ENCODE assay signal across 10 cellular contexts in the genomic region with DNA sequence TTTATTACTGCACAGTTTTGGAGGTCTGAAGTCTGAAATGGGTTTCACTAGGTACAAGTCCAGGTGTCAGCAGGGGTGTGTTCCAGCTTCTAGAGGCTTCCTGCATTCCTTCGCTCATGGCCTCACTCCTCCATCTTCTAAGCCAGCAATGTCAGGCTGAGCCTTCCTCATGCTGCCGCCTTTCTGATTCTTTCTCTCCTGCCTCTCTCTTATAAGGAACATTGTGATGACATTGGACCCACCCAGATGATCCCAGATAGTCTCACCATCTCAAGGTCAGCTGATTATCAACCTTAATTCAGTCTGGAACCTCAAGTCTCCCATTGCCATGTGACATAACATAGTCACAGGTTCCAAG.
DNase-seq lines count a peak whose midpoint lies in the region; ATAC-seq and TF ChIP-seq lines count a peak whose summit lies in the region.
"Had no signal": no experiment of that assay in that cellular context is flagged by ENCODE, and none has a peak within 500 bp of the region (broad histone marks: within the 10 kb centered on the region; RNA-seq: fewer than 3 reads in every experiment).

No MANE protein-coding gene starts in this region.

- ATAC-seq in HG02870 (IDR thresholded peaks at IDR 0.05; ENCODE audit: unreplicated experiment), result peak; percentile 9
- ATAC-seq in natural killer cell, result no peak
- ATAC-seq in GM23338, result no peak

- no peaks in the 10 kb centered on the region for H3K79me2 ChIP-seq in GM23338 (replicated peaks; ENCODE audit: insufficient read depth)

- peaks cover 25% of the 10 kb centered on the region; the same call in 1 of the 2 replicates for H3K9me2 ChIP-seq in GM23338 (ENCODE audit: insufficient read depth)

- H3K9me3 ChIP-seq in CD8-positive, alpha-beta memory T cell (ENCODE audit: low read length), result no peaks in the 10 kb centered on the region

- H3K27ac ChIP-seq in CD8-positive, alpha-beta memory T cell (ENCODE audit: low read depth, low read length), result peak overlapping the region; percentile 43
- no peak overlapping the region for H3K27ac ChIP-seq in GM23338 (ENCODE audit: low read depth)
- H3K27ac ChIP-seq: neural progenitor cell had no signal

- TF ChIP-seq CTCF in natural killer cell (IDR thresholded peaks at IDR 0.05) (no peak), GM23338 (conservative IDR thresholded peaks at IDR 0.05; ENCODE audit: low read depth in 2 of 2) (no peak)

- POLR2A ChIA-PET in CD8-positive, alpha-beta memory T cell (lab: Charles Lee), result interaction anchor here (0.9 to 1.9 kb wide), 9 partner anchors 10 to 449 kb away, joined by 3 to 9 read pairs (median 4); partner anchors contain the start of gene ZC3H13

- peak overlapping the region; percentile 82 to 99 (median 96) for H3K27ac Mint-ChIP-seq in CD8-positive, alpha-beta memory T cell
- peak overlapping the region; percentile 86 for H3K27ac Mint-ChIP-seq in activated T-helper 2 cell treated with anti-CD3 and anti-CD28 coated beads, Interferon-gamma antibody, Interleukin-2, Interleukin-4, amounts not matched to agents 10 μg/mL and 5 μg/mL and 100 μg/mL, durations not matched to agents 14 hours and 24 hours and 36 hours
- H3K27ac Mint-ChIP-seq in natural killer cell, result peak overlapping the region; percentile 88 to 97
- no peak overlapping the region for H3K27ac Mint-ChIP-seq in GM23338
- H3K27ac Mint-ChIP-seq: neural progenitor cell had no signal

- H3K36me3 Mint-ChIP-seq in CD8-positive, alpha-beta memory T cell, result peaks cover 0 to 6% (median 0%) of the 10 kb centered on the region in 3 donors
- peaks cover 18% of the 10 kb centered on the region for H3K36me3 Mint-ChIP-seq in activated T-helper 2 cell treated with anti-CD3 and anti-CD28 coated beads, Interferon-gamma antibody, Interleukin-2, Interleukin-4, amounts not matched to agents 10 μg/mL and 5 μg/mL and 100 μg/mL, durations not matched to agents 14 hours and 24 hours and 36 hours (ENCODE audit: low read depth)
- no peaks in the 10 kb centered on the region for H3K36me3 Mint-ChIP-seq in natural killer cell
- no peaks in the 10 kb centered on the region; the same call in 2 of the 3 replicates for H3K36me3 Mint-ChIP-seq in GM23338 (ENCODE audit: low read depth)
- H3K36me3 Mint-ChIP-seq: neural progenitor cell had no signal

- peaks cover 47% of the 10 kb centered on the region for H3K4me1 ChIP-seq in CD8-positive, alpha-beta memory T cell (ENCODE audit: insufficient read depth, low read length)
- H3K4me1 ChIP-seq in GM23338 (ENCODE audit: insufficient read depth), result 0 out of 2 replicates have a peak, but pooled peaks cover 4% of the 10 kb centered on the region
- H3K4me1 ChIP-seq: neural progenitor cell had no signal

- H3K9me3 Mint-ChIP-seq in CD8-positive, alpha-beta memory T cell, result peaks cover 0 to 7% (median 0%) of the 10 kb centered on the region in 5 donors
- H3K9me3 Mint-ChIP-seq in activated T-helper 2 cell treated with anti-CD3 and anti-CD28 coated beads, Interferon-gamma antibody, Interleukin-2, Interleukin-4, amounts not matched to agents 10 μg/mL and 5 μg/mL and 100 μg/mL, durations not matched to agents 14 hours and 24 hours and 36 hours, result peaks cover 26% of the 10 kb centered on the region
- no peaks in the 10 kb centered on the region for H3K9me3 Mint-ChIP-seq in natural killer cell
- no peaks in the 10 kb centered on the region; the same call in 2 of the 3 replicates for H3K9me3 Mint-ChIP-seq in GM23338

- peaks cover 50 to 62% (median 61%) of the 10 kb centered on the region in 3 donors for H3K4me1 Mint-ChIP-seq in CD8-positive, alpha-beta memory T cell
- H3K4me1 Mint-ChIP-seq in activated T-helper 2 cell treated with anti-CD3 and anti-CD28 coated beads, Interferon-gamma antibody, Interleukin-2, Interleukin-4, amounts not matched to agents 10 μg/mL and 5 μg/mL and 100 μg/mL, durations not matched to agents 14 hours and 24 hours and 36 hours (ENCODE audit: low read depth), result peaks cover 43% of the 10 kb centered on the region
- peaks cover 39 to 40% of the 10 kb centered on the region in 2 donors for H3K4me1 Mint-ChIP-seq in natural killer cell
- peaks cover 6% of the 10 kb centered on the region for H3K4me1 Mint-ChIP-seq in GM23338

- CTCF ChIA-PET in CD8-positive, alpha-beta memory T cell (lab: Charles Lee), result interaction anchor here (1.3 to 2.6 kb wide), 10 partner anchors 19 to 170 kb away, joined by 3 to 29 read pairs (median 6); partner anchors contain the start of gene LCP1

- peaks cover 0 to 2% of the 10 kb centered on the region in 2 donors for H3K27me3 Mint-ChIP-seq in CD8-positive, alpha-beta memory T cell
- no peaks in the 10 kb centered on the region for H3K27me3 Mint-ChIP-seq in activated T-helper 2 cell treated with anti-CD3 and anti-CD28 coated beads, Interferon-gamma antibody, Interleukin-2, Interleukin-4, amounts not matched to agents 10 μg/mL and 5 μg/mL and 100 μg/mL, durations not matched to agents 14 hours and 24 hours and 36 hours (ENCODE audit: low read depth)
- H3K27me3 Mint-ChIP-seq in natural killer cell (ENCODE audit: low read depth in 2 of 2) (no peaks in the 10 kb centered on the region), GM23338 (ENCODE audit: insufficient read depth, low read depth, poor library complexity) (peaks cover 3% of the 10 kb centered on the region)

- DNase-seq in CD8-positive, alpha-beta memory T cell, result no peak
- no peak for DNase-seq in activated T-helper 2 cell treated with anti-CD3 and anti-CD28 coated beads, Interferon-gamma antibody, Interleukin-2, Interleukin-4, amounts not matched to agents 10 μg/mL and 5 μg/mL and 100 μg/mL, durations not matched to agents 14 hours and 24 hours and 36 hours (ENCODE audit: low spot score)
- DNase-seq in natural killer cell (no peak), NCI-H1694 (lab: John Stamatoyannopoulos, UW) (no peak), iPS-NIHi11 (ENCODE audit: low spot score) (no peak), GM23338 (ENCODE audit: low spot score) (no peak)
- no peak for DNase-seq in stimulated activated CD4-positive, alpha-beta T cell treated with anti-CD3 and anti-CD28 coated beads, Interleukin-4, amount 100 ng/mL, for 4 hours
- DNase-seq: glutamatergic neuron had no signal

- intact Hi-C loops in activated T-helper 2 cell treated with anti-CD3 and anti-CD28 coated beads, Interferon-gamma antibody, Interleukin-2, Interleukin-4, amounts not matched to agents 10 μg/mL and 5 μg/mL and 100 μg/mL, durations not matched to agents 14 hours and 24 hours and 36 hours (cut with micrococcal nuclease), result loop anchor here (2.0 to 10.0 kb wide), 3 partner anchors 24 to 112 kb away; partner anchors contain the start of gene LCP1
- intact Hi-C loops in natural killer cell (cut with micrococcal nuclease), result loop anchor here (1.0 to 5.0 kb wide), 6 partner anchors 8 to 879 kb away; partner anchors contain the start of genes LCP1 and SLC25A30

- H4K20me1 ChIP-seq in GM23338 (replicated peaks; ENCODE audit: insufficient read depth), result no peaks in the 10 kb centered on the region

- H3K4me2 ChIP-seq in GM23338, result no peak overlapping the region
- H3K4me2 ChIP-seq: neural progenitor cell had no signal

- no peak overlapping the region for H2AFZ ChIP-seq in GM23338
- H2AFZ ChIP-seq: neural progenitor cell had no signal

- no peaks in the 10 kb centered on the region for H3K36me3 ChIP-seq in CD8-positive, alpha-beta memory T cell (ENCODE audit: insufficient read depth, low read length)
- H3K36me3 ChIP-seq in GM23338 (ENCODE audit: insufficient read depth), result no peaks in the 10 kb centered on the region
- H3K36me3 ChIP-seq: neural progenitor cell had no signal

- no peaks in the 10 kb centered on the region for H3K27me3 ChIP-seq in CD8-positive, alpha-beta memory T cell (ENCODE audit: insufficient read depth, low read length, poor library complexity, severe bottlenecking)
- H3K27me3 ChIP-seq in GM23338 (ENCODE audit: insufficient read depth), result no peaks in the 10 kb centered on the region
- H3K27me3 ChIP-seq: neural progenitor cell had no signal

- peak overlapping the region; percentile 11 for H3K4me3 ChIP-seq in CD8-positive, alpha-beta memory T cell (ENCODE audit: low read length)
- H3K4me3 ChIP-seq in GM23338, result no peak overlapping the region
- H3K4me3 ChIP-seq: neural progenitor cell had no signal

- H3F3A ChIP-seq in GM23338 (replicated peaks; ENCODE audit: low read depth), result no peaks in the 10 kb centered on the region

- peak overlapping the region; percentile 5 to 83 (median 63) for H3K4me3 Mint-ChIP-seq in CD8-positive, alpha-beta memory T cell
- H3K4me3 Mint-ChIP-seq in activated T-helper 2 cell treated with anti-CD3 and anti-CD28 coated beads, Interferon-gamma antibody, Interleukin-2, Interleukin-4, amounts not matched to agents 10 μg/mL and 5 μg/mL and 100 μg/mL, durations not matched to agents 14 hours and 24 hours and 36 hours (ENCODE audit: low read depth), result peak overlapping the region; percentile 7
- H3K4me3 Mint-ChIP-seq in natural killer cell, result peak overlapping the region; percentile 79
- no peak overlapping the region for H3K4me3 Mint-ChIP-seq in GM23338
- H3K4me3 Mint-ChIP-seq: neural progenitor cell had no signal

TF ChIP-seq in GM23338, 12 proteins besides CTCF, POLR2A, EP300 and RAD21 (continues in another document):
- TF ChIP-seq ZNF114 (CRISPR knock-in tag; IDR thresholded peaks at IDR 0.05) (no peak), JUNB (IDR thresholded peaks at IDR 0.05; ENCODE audit: unreplicated experiment) (no peak), POLR2AphosphoS5 (IDR thresholded peaks at IDR 0.05; ENCODE audit: low read depth) (no peak), STAT1 (IDR thresholded peaks at IDR 0.05; ENCODE audit: unreplicated experiment) (no peak), CREB1 (CRISPR knock-in tag; IDR thresholded peaks at IDR 0.05; ENCODE audit: low read depth) (no peak), ZNF331 (CRISPR knock-in tag; IDR thresholded peaks at IDR 0.05; ENCODE audit: low read depth) (no peak), NANOG (IDR thresholded peaks at IDR 0.05; ENCODE audit: borderline replicate concordance) (no peak)
- TF ChIP-seq, protein P1, sequence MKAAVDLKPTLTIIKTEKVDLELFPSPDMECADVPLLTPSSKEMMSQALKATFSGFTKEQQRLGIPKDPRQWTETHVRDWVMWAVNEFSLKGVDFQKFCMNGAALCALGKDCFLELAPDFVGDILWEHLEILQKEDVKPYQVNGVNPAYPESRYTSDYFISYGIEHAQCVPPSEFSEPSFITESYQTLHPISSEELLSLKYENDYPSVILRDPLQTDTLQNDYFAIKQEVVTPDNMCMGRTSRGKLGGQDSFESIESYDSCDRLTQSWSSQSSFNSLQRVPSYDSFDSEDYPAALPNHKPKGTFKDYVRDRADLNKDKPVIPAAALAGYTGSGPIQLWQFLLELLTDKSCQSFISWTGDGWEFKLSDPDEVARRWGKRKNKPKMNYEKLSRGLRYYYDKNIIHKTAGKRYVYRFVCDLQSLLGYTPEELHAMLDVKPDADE (IDR thresholded peaks at IDR 0.05), result no peak
